Comparison of ENCODE assay signal across 9 cellular contexts in genomic region chr22:20183823-20184222, GRCh38. TPM values are rescaled to one million over a fixed set of nuclear protein-coding genes. Genes with fewer than 3 reads are reported as not detected.
"Had no signal": no experiment of that assay in that cellular context is flagged by ENCODE, and none has a peak within 500 bp of the region (broad histone marks: within the 10 kb centered on the region; RNA-seq: fewer than 3 reads in every experiment).

No MANE protein-coding gene starts in this region.

- ATAC-seq: GM12878 had no signal

- H3K4me3 ChIP-seq: GM12878 had no signal

- DNase-seq: GDM1, GF-D8 had no signal

- FAIRE-seq: G401.6, GM12878, GM12891, GM12892, GM18507, GM19239 had no signal

RNA-seq across cellular contexts. Expression of gene CCDC188, which starts 33.0 kb away (rescaled TPM):
- total RNA-seq: G401, GM12878 had no signal
- polyA plus RNA-seq: GM12878 had no signal
